ENCODE assay signal across 19 cellular contexts in the genomic region with DNA sequence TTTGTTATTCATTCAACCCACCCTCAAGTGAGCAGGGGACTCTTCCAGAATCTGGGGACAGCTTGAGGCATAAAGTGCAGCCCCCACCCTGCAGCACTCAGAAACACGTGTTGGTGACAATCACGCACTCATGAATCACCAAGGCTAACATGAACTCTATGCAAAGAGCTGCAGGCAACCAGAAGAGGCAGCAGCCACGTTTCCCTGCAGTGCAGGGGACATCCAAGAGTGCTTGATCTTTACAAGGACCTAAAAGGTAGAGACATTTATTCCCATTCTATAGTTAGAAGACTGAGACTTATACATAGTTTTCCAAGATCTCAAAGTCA.
A peak's percentile ranks its signal among the peaks of the same experiment; 100 is the strongest.
DNase-seq lines count a peak whose midpoint lies in the region; FAIRE-seq and TF ChIP-seq lines count a peak whose summit lies in the region.
"Had no signal": no experiment of that assay in that cellular context is flagged by ENCODE, and none has a peak within 500 bp of the region (broad histone marks: within the 10 kb centered on the region; RNA-seq: fewer than 3 reads in every experiment).

No MANE protein-coding gene starts in this region.

- no peaks in the 10 kb centered on the region for H4K20me1 ChIP-seq in osteoblast (ENCODE audit: insufficient read depth, low read length)

- H3K4me2 ChIP-seq in osteoblast (ENCODE audit: insufficient read depth, low read length), result peak overlapping the region; percentile 77

- H3K4me1 Mint-ChIP-seq in activated naive CD4-positive, alpha-beta T cell treated with anti-CD3 and anti-CD28 coated beads, Interleukin-2, amount 10 ng/mL, durations not matched to agents 7 days and 5 days, result peaks cover 28% of the 10 kb centered on the region
- H3K4me1 Mint-ChIP-seq in activated naive CD4-positive, alpha-beta T cell treated with anti-CD3 and anti-CD28 coated beads for 36 hours (ENCODE audit: low read depth), result peaks cover 24% of the 10 kb centered on the region
- H3K4me1 Mint-ChIP-seq in HFFc6 (ENCODE audit: low read depth), result peaks cover 86% of the 10 kb centered on the region

- peaks cover 4% of the 10 kb centered on the region for H3K27me3 Mint-ChIP-seq in activated naive CD4-positive, alpha-beta T cell treated with anti-CD3 and anti-CD28 coated beads, Interleukin-2, amount 10 ng/mL, durations not matched to agents 7 days and 5 days
- no peaks in the 10 kb centered on the region for H3K27me3 Mint-ChIP-seq in activated naive CD4-positive, alpha-beta T cell treated with anti-CD3 and anti-CD28 coated beads for 36 hours (ENCODE audit: low read depth)
- peaks cover 3% of the 10 kb centered on the region; the same call in 1 of the 2 replicates for H3K27me3 Mint-ChIP-seq in HFFc6 (ENCODE audit: insufficient read depth)

- H3K27ac ChIP-seq in osteoblast (ENCODE audit: low read depth, low read length) (peak overlapping the region; percentile 82), WERI-Rb-1 (no peak overlapping the region)

- no peak for DNase-seq in activated naive CD4-positive, alpha-beta T cell treated with anti-CD3 and anti-CD28 coated beads, Interleukin-2, amount 10 ng/mL, durations not matched to agents 7 days and 5 days
- no peak for DNase-seq in activated naive CD4-positive, alpha-beta T cell treated with anti-CD3 and anti-CD28 coated beads for 36 hours
- peak; percentile 43 for DNase-seq in HFFc6
- no peak for DNase-seq in adipocyte (ENCODE audit: low read depth)
- no peak for DNase-seq in osteoblast (ENCODE audit: insufficient read length, low spot score, missing footprints)
- DNase-seq in urothelium cell line (ENCODE audit: low spot score), result no peak
- DNase-seq in DMS153 (lab: John Stamatoyannopoulos, UW), result no peak
- no peak for DNase-seq in WERI-Rb-1
- DNase-seq: ACHN; activated CD4-positive, CD25-positive, alpha-beta regulatory T cell treated with anti-CD3 and anti-CD28 coated beads, Interleukin-2, amount 50 U/mL, for 72 hours; activated CD8-positive, alpha-beta memory T cell treated with anti-CD3 and anti-CD28 coated beads, Interleukin-2, amount 50 U/mL, for 4 hours; cerebellar nuclear complex; GF-D8; NCI-H2029; NCI-H446 treated with DMSO at 0.1 percent for 48 hours; stomach had no signal

- no peak overlapping the region for H3K4me3 ChIP-seq in adipocyte (ENCODE audit: low read length)
- peak overlapping the region; percentile 19 for H3K4me3 ChIP-seq in osteoblast (ENCODE audit: insufficient read depth, low read length)
- no peak overlapping the region for H3K4me3 ChIP-seq in WERI-Rb-1 (ENCODE audit: low read depth, low read length)

- H3K9me3 ChIP-seq in adipocyte (ENCODE audit: control insufficient read depth, low read length) (no peaks in the 10 kb centered on the region), osteoblast (ENCODE audit: low read depth, low read length) (no peaks in the 10 kb centered on the region), WERI-Rb-1 (ENCODE audit: severe bottlenecking) (peaks cover 6% of the 10 kb centered on the region)
- H3K9me3 ChIP-seq: stomach had no signal

- TF ChIP-seq CTCF in HFFc6 (IDR thresholded peaks at IDR 0.05), result no peak
- TF ChIP-seq CTCF in osteoblast (IDR thresholded peaks at IDR 0.05; ENCODE audit: extremely low read depth, low read depth, low read length), result no peak
- no peak for TF ChIP-seq CTCF in WERI-Rb-1 (IDR thresholded peaks at IDR 0.05; ENCODE audit: low read depth, low read length)

- no peak overlapping the region for H2AFZ ChIP-seq in osteoblast (ENCODE audit: low read length)

- CTCF ChIA-PET in activated naive CD4-positive, alpha-beta T cell treated with anti-CD3 and anti-CD28 coated beads, Interleukin-2, amount 10 ng/mL, durations not matched to agents 7 days and 5 days (lab: Charles Lee), result no interaction called here
- CTCF ChIA-PET in activated naive CD4-positive, alpha-beta T cell treated with anti-CD3 and anti-CD28 coated beads for 36 hours (lab: Charles Lee), result no interaction called here

- no peaks in the 10 kb centered on the region for H3K79me2 ChIP-seq in osteoblast (ENCODE audit: insufficient read depth, low read length)

- no peaks in the 10 kb centered on the region for H3K27me3 ChIP-seq in adipocyte (replicated peaks; ENCODE audit: control insufficient read depth, insufficient read depth, low read length)
- no peaks in the 10 kb centered on the region for H3K27me3 ChIP-seq in osteoblast (ENCODE audit: insufficient read depth, low read length)
- no peaks in the 10 kb centered on the region for H3K27me3 ChIP-seq in WERI-Rb-1 (ENCODE audit: insufficient read depth, low read depth, severe bottlenecking)

- H3K36me3 ChIP-seq in adipocyte (ENCODE audit: control insufficient read depth, insufficient read depth, low read length, severe bottlenecking) (no peaks in the 10 kb centered on the region), osteoblast (ENCODE audit: insufficient read depth, low read length) (no peaks in the 10 kb centered on the region), WERI-Rb-1 (no peaks in the 10 kb centered on the region)
- H3K36me3 ChIP-seq: stomach had no signal

- H3K9me3 Mint-ChIP-seq in activated naive CD4-positive, alpha-beta T cell treated with anti-CD3 and anti-CD28 coated beads, Interleukin-2, amount 10 ng/mL, durations not matched to agents 7 days and 5 days, result peaks cover 5% of the 10 kb centered on the region
- no peaks in the 10 kb centered on the region for H3K9me3 Mint-ChIP-seq in activated naive CD4-positive, alpha-beta T cell treated with anti-CD3 and anti-CD28 coated beads for 36 hours
- H3K9me3 Mint-ChIP-seq in HFFc6, result peaks cover 9% of the 10 kb centered on the region

- H3K27ac Mint-ChIP-seq in activated naive CD4-positive, alpha-beta T cell treated with anti-CD3 and anti-CD28 coated beads, Interleukin-2, amount 10 ng/mL, durations not matched to agents 7 days and 5 days, result no peak overlapping the region
- H3K27ac Mint-ChIP-seq in activated naive CD4-positive, alpha-beta T cell treated with anti-CD3 and anti-CD28 coated beads for 36 hours, result no peak overlapping the region
- H3K27ac Mint-ChIP-seq in HFFc6, result peak overlapping the region; percentile 99

- no peak for FAIRE-seq in urothelium cell line (lab: Jason Lieb, UNC)
- FAIRE-seq: endometrium, GM12892, HepG2 had no signal

- H3K4me3 Mint-ChIP-seq in activated naive CD4-positive, alpha-beta T cell treated with anti-CD3 and anti-CD28 coated beads, Interleukin-2, amount 10 ng/mL, durations not matched to agents 7 days and 5 days, result peak overlapping the region; percentile 72
- no peak overlapping the region for H3K4me3 Mint-ChIP-seq in activated naive CD4-positive, alpha-beta T cell treated with anti-CD3 and anti-CD28 coated beads for 36 hours
- H3K4me3 Mint-ChIP-seq in HFFc6, result peak overlapping the region; percentile 84

- peaks cover 39% of the 10 kb centered on the region for H3K4me1 ChIP-seq in adipocyte (ENCODE audit: control insufficient read depth, insufficient read depth, low read length)
- H3K4me1 ChIP-seq in osteoblast (ENCODE audit: insufficient read depth, low read length), result peaks cover 34% of the 10 kb centered on the region

- H3K9ac ChIP-seq in adipocyte (ENCODE audit: low read length), result peak overlapping the region; percentile 80

- intact Hi-C loops in activated naive CD4-positive, alpha-beta T cell treated with anti-CD3 and anti-CD28 coated beads for 36 hours (cut with micrococcal nuclease), result loop anchor here (1.0 to 5.0 kb wide), 4 partner anchors 43 to 148 kb away; no protein-coding TSS in a partner anchor

- peaks cover 4% of the 10 kb centered on the region for H3K36me3 Mint-ChIP-seq in activated naive CD4-positive, alpha-beta T cell treated with anti-CD3 and anti-CD28 coated beads, Interleukin-2, amount 10 ng/mL, durations not matched to agents 7 days and 5 days
- no peaks in the 10 kb centered on the region for H3K36me3 Mint-ChIP-seq in activated naive CD4-positive, alpha-beta T cell treated with anti-CD3 and anti-CD28 coated beads for 36 hours (ENCODE audit: low read depth)
- peaks cover 15% of the 10 kb centered on the region for H3K36me3 Mint-ChIP-seq in HFFc6 (ENCODE audit: low read depth)
